ENCODE assay signal across 1 cellular context in the genomic region with DNA sequence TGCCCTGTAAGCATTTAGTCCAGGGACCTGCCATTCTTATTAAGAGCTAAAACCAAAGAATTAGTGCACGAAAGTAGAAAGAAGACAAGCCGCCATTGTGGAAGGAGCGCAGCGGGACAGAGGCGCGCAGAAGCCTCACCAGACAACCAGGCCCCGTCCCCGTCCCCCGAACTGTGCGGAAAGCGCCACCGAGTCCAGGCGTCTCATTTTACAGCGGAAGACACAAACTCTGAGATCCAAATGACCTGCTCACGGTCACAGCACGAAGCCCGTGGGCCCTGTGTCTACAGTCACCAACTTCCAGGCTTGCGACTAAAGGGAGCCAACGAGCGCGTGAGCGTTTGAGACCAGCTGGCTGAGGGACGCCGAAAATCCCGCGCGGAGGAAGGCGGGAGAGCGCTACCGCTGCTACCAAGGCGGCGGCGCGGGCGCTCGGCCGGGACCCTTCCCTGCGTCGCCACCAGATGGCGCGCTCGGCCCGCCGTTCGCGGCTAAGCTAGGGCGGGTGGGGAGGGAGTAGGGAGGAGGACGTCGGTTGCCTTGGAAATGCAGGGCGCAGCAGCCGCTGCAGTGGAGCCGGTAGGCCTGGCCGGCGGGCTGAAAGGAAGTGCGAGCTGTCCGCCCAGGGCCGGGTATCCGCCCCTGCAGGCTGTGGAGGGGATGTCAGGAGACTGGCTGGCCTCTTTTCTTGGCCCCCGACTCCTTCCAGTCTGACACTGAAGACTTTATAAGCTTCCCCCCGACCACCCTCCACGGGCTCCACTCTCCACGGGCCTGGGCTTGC.
TF ChIP-seq lines count a peak whose summit lies in the region.

No MANE protein-coding gene starts in this region.

TF ChIP-seq in GM23338, 12 proteins besides CTCF, POLR2A, EP300 and RAD21 (continued from another document):
- TF ChIP-seq, protein P1, sequence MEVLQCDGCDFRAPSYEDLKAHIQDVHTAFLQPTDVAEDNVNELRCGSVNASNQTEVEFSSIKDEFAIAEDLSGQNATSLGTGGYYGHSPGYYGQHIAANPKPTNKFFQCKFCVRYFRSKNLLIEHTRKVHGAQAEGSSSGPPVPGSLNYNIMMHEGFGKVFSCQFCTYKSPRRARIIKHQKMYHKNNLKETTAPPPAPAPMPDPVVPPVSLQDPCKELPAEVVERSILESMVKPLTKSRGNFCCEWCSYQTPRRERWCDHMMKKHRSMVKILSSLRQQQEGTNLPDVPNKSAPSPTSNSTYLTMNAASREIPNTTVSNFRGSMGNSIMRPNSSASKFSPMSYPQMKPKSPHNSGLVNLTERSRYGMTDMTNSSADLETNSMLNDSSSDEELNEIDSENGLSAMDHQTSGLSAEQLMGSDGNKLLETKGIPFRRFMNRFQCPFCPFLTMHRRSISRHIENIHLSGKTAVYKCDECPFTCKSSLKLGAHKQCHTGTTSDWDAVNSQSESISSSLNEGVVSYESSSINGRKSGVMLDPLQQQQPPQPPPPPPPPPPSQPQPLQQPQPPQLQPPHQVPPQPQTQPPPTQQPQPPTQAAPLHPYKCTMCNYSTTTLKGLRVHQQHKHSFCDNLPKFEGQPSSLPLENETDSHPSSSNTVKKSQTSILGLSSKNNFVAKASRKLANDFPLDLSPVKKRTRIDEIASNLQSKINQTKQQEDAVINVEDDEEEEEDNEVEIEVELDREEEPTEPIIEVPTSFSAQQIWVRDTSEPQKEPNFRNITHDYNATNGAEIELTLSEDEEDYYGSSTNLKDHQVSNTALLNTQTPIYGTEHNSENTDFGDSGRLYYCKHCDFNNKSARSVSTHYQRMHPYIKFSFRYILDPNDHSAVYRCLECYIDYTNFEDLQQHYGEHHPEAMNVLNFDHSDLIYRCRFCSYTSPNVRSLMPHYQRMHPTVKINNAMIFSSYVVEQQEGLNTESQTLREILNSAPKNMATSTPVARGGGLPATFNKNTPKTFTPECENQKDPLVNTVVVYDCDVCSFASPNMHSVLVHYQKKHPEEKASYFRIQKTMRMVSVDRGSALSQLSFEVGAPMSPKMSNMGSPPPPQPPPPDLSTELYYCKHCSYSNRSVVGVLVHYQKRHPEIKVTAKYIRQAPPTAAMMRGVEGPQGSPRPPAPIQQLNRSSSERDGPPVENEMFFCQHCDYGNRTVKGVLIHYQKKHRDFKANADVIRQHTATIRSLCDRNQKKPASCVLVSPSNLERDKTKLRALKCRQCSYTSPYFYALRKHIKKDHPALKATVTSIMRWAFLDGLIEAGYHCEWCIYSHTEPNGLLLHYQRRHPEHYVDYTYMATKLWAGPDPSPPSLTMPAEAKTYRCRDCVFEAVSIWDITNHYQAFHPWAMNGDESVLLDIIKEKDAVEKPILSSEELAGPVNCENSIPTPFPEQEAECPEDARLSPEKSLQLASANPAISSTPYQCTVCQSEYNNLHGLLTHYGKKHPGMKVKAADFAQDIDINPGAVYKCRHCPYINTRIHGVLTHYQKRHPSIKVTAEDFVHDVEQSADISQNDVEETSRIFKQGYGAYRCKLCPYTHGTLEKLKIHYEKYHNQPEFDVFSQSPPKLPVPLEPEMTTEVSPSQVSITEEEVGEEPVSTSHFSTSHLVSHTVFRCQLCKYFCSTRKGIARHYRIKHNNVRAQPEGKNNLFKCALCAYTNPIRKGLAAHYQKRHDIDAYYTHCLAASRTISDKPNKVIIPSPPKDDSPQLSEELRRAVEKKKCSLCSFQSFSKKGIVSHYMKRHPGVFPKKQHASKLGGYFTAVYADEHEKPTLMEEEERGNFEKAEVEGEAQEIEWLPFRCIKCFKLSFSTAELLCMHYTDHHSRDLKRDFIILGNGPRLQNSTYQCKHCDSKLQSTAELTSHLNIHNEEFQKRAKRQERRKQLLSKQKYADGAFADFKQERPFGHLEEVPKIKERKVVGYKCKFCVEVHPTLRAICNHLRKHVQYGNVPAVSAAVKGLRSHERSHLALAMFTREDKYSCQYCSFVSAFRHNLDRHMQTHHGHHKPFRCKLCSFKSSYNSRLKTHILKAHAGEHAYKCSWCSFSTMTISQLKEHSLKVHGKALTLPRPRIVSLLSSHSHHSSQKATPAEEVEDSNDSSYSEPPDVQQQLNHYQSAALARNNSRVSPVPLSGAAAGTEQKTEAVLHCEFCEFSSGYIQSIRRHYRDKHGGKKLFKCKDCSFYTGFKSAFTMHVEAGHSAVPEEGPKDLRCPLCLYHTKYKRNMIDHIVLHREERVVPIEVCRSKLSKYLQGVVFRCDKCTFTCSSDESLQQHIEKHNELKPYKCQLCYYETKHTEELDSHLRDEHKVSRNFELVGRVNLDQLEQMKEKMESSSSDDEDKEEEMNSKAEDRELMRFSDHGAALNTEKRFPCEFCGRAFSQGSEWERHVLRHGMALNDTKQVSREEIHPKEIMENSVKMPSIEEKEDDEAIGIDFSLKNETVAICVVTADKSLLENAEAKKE (CRISPR knock-in tag; IDR thresholded peaks at IDR 0.05) = no peak
